9 cellular contexts compared by ENCODE assay signal in genomic region chr6:28758046-28758817, GRCh38.
DNase-seq lines count a peak whose midpoint lies in the region; ATAC-seq and TF ChIP-seq lines count a peak whose summit lies in the region.
"Had no signal": no experiment of that assay in that cellular context is flagged by ENCODE, and none has a peak within 500 bp of the region (broad histone marks: within the 10 kb centered on the region; RNA-seq: fewer than 3 reads in every experiment).

No MANE protein-coding gene starts in this region.

- H3K4me2 ChIP-seq in IMR-90 (ENCODE audit: low read depth, low read length) = peak overlapping the region; percentile 67; the same call in 1 of the 2 replicates

- H3K9me3 ChIP-seq in IMR-90 (ENCODE audit: control insufficient read depth, insufficient read depth, low read length) = no peaks in the 10 kb centered on the region
- H3K9me3 ChIP-seq in SK-N-MC (ENCODE audit: low read depth, low read length) = no peaks in the 10 kb centered on the region
- H3K9me3 ChIP-seq in gastrocnemius medialis = peaks cover 0 to 1% (median 0%) of the 10 kb centered on the region in 3 donors

- peak; percentile 53 for DNase-seq in CMK (ENCODE audit: low read depth)
- DNase-seq in IMR-90 = peak; percentile 48
- no peak for DNase-seq in SK-N-MC (ENCODE audit: low read depth, low spot score)
- DNase-seq in glutamatergic neuron = peak; percentile 45
- no peak for DNase-seq in gastrocnemius medialis
- DNase-seq in activated CD8-positive, alpha-beta memory T cell treated with anti-CD3 and anti-CD28 coated beads, Interleukin-2, amount 10 ng/mL, durations not matched to agents 7 days and 5 days = no peak
- DNase-seq in activated T-cell treated with anti-CD3 and anti-CD28 coated beads, Interleukin-2, amount 50 U/mL, for 4 hours = no peak
- DNase-seq: activated CD8-positive, alpha-beta memory T cell treated with anti-CD3 and anti-CD28 coated beads, Interleukin-2, amount 50 U/mL, for 4 hours had no signal

- no peak overlapping the region for H2AK9ac ChIP-seq in IMR-90 (replicated peaks; ENCODE audit: low read depth, low read length, poor library complexity)

- peaks cover 5% of the 10 kb centered on the region for H3K36me3 Mint-ChIP-seq in glutamatergic neuron (ENCODE audit: unreplicated experiment)
- no peaks in the 10 kb centered on the region for H3K36me3 Mint-ChIP-seq in activated CD8-positive, alpha-beta memory T cell treated with anti-CD3 and anti-CD28 coated beads, Interleukin-2, amount 10 ng/mL, durations not matched to agents 7 days and 5 days
- H3K36me3 Mint-ChIP-seq in activated T-cell treated with anti-CD3 and anti-CD28 coated beads, Interleukin-2, amount 50 U/mL, for 4 hours (ENCODE audit: insufficient read depth) = no peaks in the 10 kb centered on the region

- H3K9ac ChIP-seq in IMR-90 (ENCODE audit: low read depth, low read length) (no peak overlapping the region), SK-N-MC (ENCODE audit: insufficient read length) (peak overlapping the region; percentile 77)

- no peak overlapping the region for H4K8ac ChIP-seq in IMR-90 (ENCODE audit: low read depth in 2 of 2, low read length in 2 of 2)

- H3K23ac ChIP-seq in IMR-90 (ENCODE audit: low read depth, low read length) = no peak overlapping the region

- POLR2A ChIA-PET in IMR-90 (lab: Charles Lee; ENCODE audit: unreplicated experiment) = interaction anchor here (0.5 kb wide), 1 partner anchor 15 kb away, joined by 3 read pairs; no protein-coding TSS in a partner anchor

- peaks cover 20% of the 10 kb centered on the region for H3K27me3 Mint-ChIP-seq in glutamatergic neuron (ENCODE audit: unreplicated experiment)
- peaks cover 19% of the 10 kb centered on the region for H3K27me3 Mint-ChIP-seq in activated CD8-positive, alpha-beta memory T cell treated with anti-CD3 and anti-CD28 coated beads, Interleukin-2, amount 10 ng/mL, durations not matched to agents 7 days and 5 days
- H3K27me3 Mint-ChIP-seq in activated T-cell treated with anti-CD3 and anti-CD28 coated beads, Interleukin-2, amount 50 U/mL, for 4 hours (ENCODE audit: low read depth) = peaks cover 65% of the 10 kb centered on the region

- H3K27ac ChIP-seq in IMR-90 (ENCODE audit: insufficient read depth, low read length) = no peak overlapping the region
- peak overlapping the region; percentile 29; the same call in 1 of the 2 replicates for H3K27ac ChIP-seq in SK-N-MC
- H3K27ac ChIP-seq in gastrocnemius medialis = no peak overlapping the region

- no peak overlapping the region for H4K5ac ChIP-seq in IMR-90 (ENCODE audit: low read depth, low read length)

- H3K4me1 ChIP-seq in IMR-90 (ENCODE audit: control insufficient read depth, insufficient read depth, low read length) (no peaks in the 10 kb centered on the region), gastrocnemius medialis (no peaks in the 10 kb centered on the region)

- CTCF ChIA-PET in IMR-90 (lab: Yijun Ruan, JAX) = no interaction called here
- CTCF ChIA-PET in activated CD8-positive, alpha-beta memory T cell treated with anti-CD3 and anti-CD28 coated beads, Interleukin-2, amount 10 ng/mL, durations not matched to agents 7 days and 5 days (lab: Charles Lee) = no interaction called here

- H3K27me3 ChIP-seq in IMR-90 (ENCODE audit: control insufficient read depth, insufficient read depth, low read length) (no peaks in the 10 kb centered on the region), gastrocnemius medialis (peaks cover 8 to 26% (median 18%) of the 10 kb centered on the region in 3 donors)

- H3K4me3 ChIP-seq in IMR-90 (ENCODE audit: insufficient read depth, low read depth, low read length) = no peak overlapping the region
- H3K4me3 ChIP-seq in SK-N-MC = peak overlapping the region; percentile 79
- no peak overlapping the region for H3K4me3 ChIP-seq in gastrocnemius medialis

- no peak overlapping the region for H3K14ac ChIP-seq in IMR-90 (replicated peaks; ENCODE audit: low read depth, low read length)

- in situ Hi-C loops in IMR-90 (cut with MboI; ENCODE audit: low sequenced_read_pairs) (no loop called here), gastrocnemius medialis (cut with MboI; ENCODE audit: low sequenced_read_pairs in 4 of 4) (no loop called here)

- TF ChIP-seq RAD21 in IMR-90 (IDR thresholded peaks at IDR 0.05; ENCODE audit: low read length) = no peak

- H3K4me1 Mint-ChIP-seq in glutamatergic neuron (ENCODE audit: low read depth, unreplicated experiment) = no peaks in the 10 kb centered on the region
- H3K4me1 Mint-ChIP-seq in activated CD8-positive, alpha-beta memory T cell treated with anti-CD3 and anti-CD28 coated beads, Interleukin-2, amount 10 ng/mL, durations not matched to agents 7 days and 5 days = no peaks in the 10 kb centered on the region
- no peaks in the 10 kb centered on the region for H3K4me1 Mint-ChIP-seq in activated T-cell treated with anti-CD3 and anti-CD28 coated beads, Interleukin-2, amount 50 U/mL, for 4 hours (ENCODE audit: low read depth)

- no peak overlapping the region for H2BK15ac ChIP-seq in IMR-90 (ENCODE audit: low read depth, low read length)

- H2BK5ac ChIP-seq in IMR-90 (ENCODE audit: low read depth, low read length, poor library complexity, severe bottlenecking) = no peak overlapping the region

- ATAC-seq in IMR-90 (ENCODE audit: low read depth) (peak; percentile 86), gastrocnemius medialis (no peak), GM19324 (IDR thresholded peaks at IDR 0.05; ENCODE audit: low FRiP score, unreplicated experiment) (no peak)
- no peak for ATAC-seq in activated CD8-positive, alpha-beta memory T cell treated with anti-CD3 and anti-CD28 coated beads, Interleukin-2, amount 10 ng/mL, durations not matched to agents 7 days and 5 days
- no peak for ATAC-seq in activated T-cell treated with anti-CD3 and anti-CD28 coated beads, Interleukin-2, amount 50 U/mL, for 4 hours

- no peaks in the 10 kb centered on the region for H3K79me1 ChIP-seq in IMR-90 (ENCODE audit: low read depth in 1 of 2, low read length in 2 of 2)

- H3K36me3 ChIP-seq in IMR-90 (ENCODE audit: control insufficient read depth, insufficient read depth, low read length) (no peaks in the 10 kb centered on the region), SK-N-MC (ENCODE audit: insufficient read depth, low read length) (no peaks in the 10 kb centered on the region), gastrocnemius medialis (no peaks in the 10 kb centered on the region)

- no peak overlapping the region for H3K18ac ChIP-seq in IMR-90 (ENCODE audit: low read depth, low read length)

- no TSS peak for BruUV-seq in IMR-90 (replicated peaks; lab: Mats Ljungman, UMichigan)

- peak overlapping the region; percentile 35 for H3K27ac Mint-ChIP-seq in glutamatergic neuron (ENCODE audit: unreplicated experiment)
- no peak overlapping the region for H3K27ac Mint-ChIP-seq in activated CD8-positive, alpha-beta memory T cell treated with anti-CD3 and anti-CD28 coated beads, Interleukin-2, amount 10 ng/mL, durations not matched to agents 7 days and 5 days

- no peak overlapping the region for H3K56ac ChIP-seq in IMR-90 (ENCODE audit: extremely low read depth, insufficient read depth, low read length)

- dilution Hi-C loops in IMR-90 (cut with HindIII; ENCODE audit: low sequenced_read_pairs, unreplicated experiment) = no loop called here

- H3K9me1 ChIP-seq in IMR-90 (ENCODE audit: insufficient read depth, low read length) = no peaks in the 10 kb centered on the region

- H2BK120ac ChIP-seq in IMR-90 (ENCODE audit: low read depth, low read length) = no peak overlapping the region

- no peaks in the 10 kb centered on the region for H4K20me1 ChIP-seq in IMR-90 (ENCODE audit: insufficient read depth, low read length)

- intact Hi-C loops in IMR-90 (cut with micrococcal nuclease) = no loop called here
- intact Hi-C loops in gastrocnemius medialis (cut with DNase I; ENCODE audit: low total_unique reads) = no loop called here

- no peak overlapping the region for H2BK20ac ChIP-seq in IMR-90 (ENCODE audit: low read depth, low read length)

- WGBS in IMR-90 (ENCODE audit: extremely low coverage in 2 of 2, insufficient read length in 1 of 2), 2 experiments = no CpG with 5 or more reads among the region's 19 CpGs

- no peak overlapping the region for H2AFZ ChIP-seq in IMR-90 (replicated peaks; ENCODE audit: low read length, poor library complexity)

- no peak for TF ChIP-seq CTCF in IMR-90 (conservative IDR thresholded peaks at IDR 0.05; ENCODE audit: low read depth, low read length)
- TF ChIP-seq CTCF in glutamatergic neuron (IDR thresholded peaks at IDR 0.05; ENCODE audit: partially characterized antibody, unreplicated experiment) = no peak
- TF ChIP-seq CTCF in gastrocnemius medialis (IDR thresholded peaks at IDR 0.05 in 4 of 5, conservative IDR thresholded peaks at IDR 0.05 in 1 of 5) = no peak

- no peak overlapping the region for H3K4ac ChIP-seq in IMR-90 (ENCODE audit: low read depth, low read length)

- TF ChIP-seq POLR2A in IMR-90 (IDR thresholded peaks at IDR 0.05; ENCODE audit: low read depth, low read length) (no peak), gastrocnemius medialis (IDR thresholded peaks at IDR 0.05) (no peak)

- H2AK5ac ChIP-seq in IMR-90 (ENCODE audit: low read depth, low read length) = no peak overlapping the region

- H3K9me3 Mint-ChIP-seq in glutamatergic neuron (ENCODE audit: unreplicated experiment) = peaks cover 9% of the 10 kb centered on the region
- no peaks in the 10 kb centered on the region for H3K9me3 Mint-ChIP-seq in activated CD8-positive, alpha-beta memory T cell treated with anti-CD3 and anti-CD28 coated beads, Interleukin-2, amount 10 ng/mL, durations not matched to agents 7 days and 5 days (ENCODE audit: low read depth)
- no peaks in the 10 kb centered on the region for H3K9me3 Mint-ChIP-seq in activated T-cell treated with anti-CD3 and anti-CD28 coated beads, Interleukin-2, amount 50 U/mL, for 4 hours

- H3K4me3 Mint-ChIP-seq in glutamatergic neuron (ENCODE audit: unreplicated experiment) = peak overlapping the region; percentile 86
- H3K4me3 Mint-ChIP-seq in activated CD8-positive, alpha-beta memory T cell treated with anti-CD3 and anti-CD28 coated beads, Interleukin-2, amount 10 ng/mL, durations not matched to agents 7 days and 5 days = no peak overlapping the region
- no peak overlapping the region for H3K4me3 Mint-ChIP-seq in activated T-cell treated with anti-CD3 and anti-CD28 coated beads, Interleukin-2, amount 50 U/mL, for 4 hours

- no peak overlapping the region for H4K91ac ChIP-seq in IMR-90 (ENCODE audit: insufficient read depth, low read depth, low read length)

TF ChIP-seq in IMR-90, 13 proteins besides CTCF, POLR2A, EP300 and RAD21 (continues in another document):
- no peak for TF ChIP-seq ELK1 (IDR thresholded peaks at IDR 0.05; ENCODE audit: borderline replicate concordance, low read depth, low read length)
- TF ChIP-seq NFE2L2 (IDR thresholded peaks at IDR 0.05; ENCODE audit: low read depth, low read length) = no peak

Comparison
In these comparisons a context has a peak if more than half of its experiments do, and no peak if none do; other contexts are left out.
1. DNase-seq: peak in CMK (single experiment), IMR-90 (single experiment) and glutamatergic neuron (single experiment); none in SK-N-MC (single experiment), gastrocnemius medialis (0 of 2), activated CD8-positive, alpha-beta memory T cell treated with anti-CD3 and anti-CD28 coated beads, Interleukin-2, amount 10 ng/mL, durations not matched to agents 7 days and 5 days (single experiment) and activated T-cell treated with anti-CD3 and anti-CD28 coated beads, Interleukin-2, amount 50 U/mL, for 4 hours (single experiment).